Comparison of ENCODE assay signal across 7 cellular contexts in the genomic region with DNA sequence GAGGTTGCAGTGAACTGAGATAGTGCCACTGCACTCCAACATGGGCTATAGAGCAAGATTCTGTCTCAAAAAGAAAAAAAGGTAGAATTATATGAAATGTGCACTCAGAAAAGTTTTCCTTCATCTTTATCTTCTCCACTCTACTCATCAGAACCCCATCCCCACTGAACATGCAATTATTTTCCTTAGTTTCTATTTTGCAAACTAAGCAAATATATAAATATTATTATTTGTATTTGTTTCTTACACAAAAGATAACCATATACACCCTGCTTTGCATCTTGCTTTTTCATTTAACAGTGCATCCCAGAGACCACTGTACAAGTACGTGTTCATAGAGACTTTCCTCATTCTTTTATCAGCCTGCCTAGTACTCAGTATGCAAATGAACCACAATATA.
"Had no signal": no experiment of that assay in that cellular context is flagged by ENCODE, and none has a peak within 500 bp of the region (broad histone marks: within the 10 kb centered on the region; RNA-seq: fewer than 3 reads in every experiment).

No MANE protein-coding gene starts in this region.

- H3K27ac ChIP-seq: KMS-11 had no signal

- ATAC-seq: GM23338 had no signal

- H3K4me2 ChIP-seq: GM23338, KMS-11 had no signal

- DNase-seq: H9, HCEC 1CT had no signal

- H3K4me3 ChIP-seq: GM23338 had no signal

- H3K9ac ChIP-seq: KMS-11 had no signal

- FAIRE-seq: H1, H54, HTR-8/SVneo had no signal
